In genomic region chr11:114511538-114511937, GRCh38 we compare ENCODE assay signal across 8 cellular contexts. TPM values are rescaled to one million over a fixed set of nuclear protein-coding genes. Genes with fewer than 3 reads are reported as not detected.
"Had no signal": no experiment of that assay in that cellular context is flagged by ENCODE, and none has a peak within 500 bp of the region (broad histone marks: within the 10 kb centered on the region; RNA-seq: fewer than 3 reads in every experiment).

No MANE protein-coding gene starts in this region.

- ATAC-seq: K562 had no signal

- H3K4me3 ChIP-seq: K562 had no signal

- DNase-seq: GOT3, H7, HCEC 1CT, IMR-90, KG1 had no signal

RNA-seq across cellular contexts. Expression of gene NXPE1, which starts 48.1 kb away (rescaled TPM):
- total RNA-seq: H4, H7, HT-29, IMR-90, K562 had no signal
- polyA plus RNA-seq: IMR-90, K562 had no signal
